Comparison of ENCODE assay signal across 15 cellular contexts in genomic region chr7:112497481-112497880, GRCh38. TPM values are rescaled to one million over a fixed set of nuclear protein-coding genes. Genes with fewer than 3 reads are reported as not detected.
DNase-seq lines count a peak whose midpoint lies in the region; ATAC-seq and TF ChIP-seq lines count a peak whose summit lies in the region.
"Had no signal": no experiment of that assay in that cellular context is flagged by ENCODE, and none has a peak within 500 bp of the region (broad histone marks: within the 10 kb centered on the region; RNA-seq: fewer than 3 reads in every experiment).

No MANE protein-coding gene starts in this region.

- peaks cover 10% of the 10 kb centered on the region for H3K27me3 Mint-ChIP-seq in activated T-helper 17 cell treated with anti-CD3 and anti-CD28 coated beads, Interleukin-2, amount 50 U/mL, for 72 hours

- intact Hi-C loops in Right ventricle myocardium inferior (cut with DNase I) = loop anchor here (5.0 kb wide), 2 partner anchors 85 to 745 kb away; no protein-coding TSS in a partner anchor

- H3K4me3 ChIP-seq in WERI-Rb-1 (ENCODE audit: low read depth, low read length) = no peak overlapping the region
- H3K4me3 ChIP-seq: mucosa of descending colon had no signal

- no peak overlapping the region for H3K27ac Mint-ChIP-seq in activated T-helper 17 cell treated with anti-CD3 and anti-CD28 coated beads, Interleukin-2, amount 50 U/mL, for 72 hours
- H3K27ac Mint-ChIP-seq: activated naive CD8-positive, alpha-beta T cell treated with anti-CD3 and anti-CD28 coated beads for 36 hours; B cell; progenitor cell of endocrine pancreas had no signal

- no peak overlapping the region for H3K27ac ChIP-seq in WERI-Rb-1

- DNase-seq in ecto neural progenitor cell (ENCODE audit: low spot score) (peak; percentile 7), WERI-Rb-1 (no peak), Right ventricle myocardium inferior (ENCODE audit: missing footprints) (no peak)
- no peak for DNase-seq in stimulated activated CD8-positive, alpha-beta memory T cell treated with anti-CD3 and anti-CD28 coated beads, Interleukin-4, amount 100 ng/mL, for 48 hours
- DNase-seq: activated naive CD8-positive, alpha-beta T cell treated with anti-CD3 and anti-CD28 coated beads for 36 hours; mucosa of descending colon; NCI-H526; stimulated activated CD4-positive, alpha-beta T cell treated with anti-CD3 and anti-CD28 coated beads, Interleukin-2, amount 100 ng/mL, for 24 hours; stimulated activated naive CD4-positive, alpha-beta T cell treated with Interleukin-2 at 50 U/mL for 16 hours had no signal

- no peaks in the 10 kb centered on the region for H3K4me1 Mint-ChIP-seq in activated T-helper 17 cell treated with anti-CD3 and anti-CD28 coated beads, Interleukin-2, amount 50 U/mL, for 72 hours
- H3K4me1 Mint-ChIP-seq: activated naive CD8-positive, alpha-beta T cell treated with anti-CD3 and anti-CD28 coated beads for 36 hours; B cell had no signal

- TF ChIP-seq CTCF in WERI-Rb-1 (IDR thresholded peaks at IDR 0.05; ENCODE audit: low read depth, low read length) = no peak

- H3K9me3 ChIP-seq in WERI-Rb-1 (ENCODE audit: severe bottlenecking) = no peaks in the 10 kb centered on the region
- H3K9me3 ChIP-seq: mucosa of descending colon had no signal

- no peaks in the 10 kb centered on the region for H3K27me3 ChIP-seq in WERI-Rb-1 (ENCODE audit: insufficient read depth, low read depth, severe bottlenecking)

- no peaks in the 10 kb centered on the region for H3K9me3 Mint-ChIP-seq in activated T-helper 17 cell treated with anti-CD3 and anti-CD28 coated beads, Interleukin-2, amount 50 U/mL, for 72 hours
- H3K9me3 Mint-ChIP-seq: activated naive CD8-positive, alpha-beta T cell treated with anti-CD3 and anti-CD28 coated beads for 36 hours had no signal

- no peak overlapping the region for H3K4me3 Mint-ChIP-seq in activated T-helper 17 cell treated with anti-CD3 and anti-CD28 coated beads, Interleukin-2, amount 50 U/mL, for 72 hours
- H3K4me3 Mint-ChIP-seq: activated naive CD8-positive, alpha-beta T cell treated with anti-CD3 and anti-CD28 coated beads for 36 hours; B cell had no signal

- H3K36me3 ChIP-seq in WERI-Rb-1 = no peaks in the 10 kb centered on the region

- peak; percentile 67 for ATAC-seq in GM18907 (IDR thresholded peaks at IDR 0.05; ENCODE audit: unreplicated experiment)
- ATAC-seq in GM21717 (IDR thresholded peaks at IDR 0.05; ENCODE audit: unreplicated experiment) = peak; percentile 74
- ATAC-seq in HG03159 (IDR thresholded peaks at IDR 0.05; ENCODE audit: unreplicated experiment) = peak; percentile 44
- no peak for ATAC-seq in Right ventricle myocardium inferior
- ATAC-seq in activated T-helper 17 cell treated with anti-CD3 and anti-CD28 coated beads, Interleukin-2, amount 50 U/mL, for 72 hours (replicated peaks) = no peak
- ATAC-seq: mucosa of descending colon had no signal

- H3K36me3 Mint-ChIP-seq in activated T-helper 17 cell treated with anti-CD3 and anti-CD28 coated beads, Interleukin-2, amount 50 U/mL, for 72 hours (ENCODE audit: low read depth) = no peaks in the 10 kb centered on the region
- H3K36me3 Mint-ChIP-seq: activated naive CD8-positive, alpha-beta T cell treated with anti-CD3 and anti-CD28 coated beads for 36 hours had no signal

RNA-seq across cellular contexts. Expression of gene LSMEM1, which starts 16.7 kb away (rescaled TPM):
- total RNA-seq in Right ventricle myocardium inferior = 1.9 TPM
- total RNA-seq in activated T-helper 17 cell treated with anti-CD3 and anti-CD28 coated beads, Interleukin-2, amount 50 U/mL, for 72 hours = 1 to 10 TPM in 1 of 2 donors, under 1 TPM in 1; 0.42 to 1.0 TPM

RNA-seq across cellular contexts. Expression of gene IFRD1, which starts 47.2 kb away (rescaled TPM):
- 17.8 TPM for total RNA-seq in Right ventricle myocardium inferior
- 10 to 100 TPM; 38.6 to 57.2 TPM for total RNA-seq in activated T-helper 17 cell treated with anti-CD3 and anti-CD28 coated beads, Interleukin-2, amount 50 U/mL, for 72 hours

Comparison
In these comparisons a context has a peak if more than half of its experiments do, and no peak if none do; other contexts are left out.
1. ATAC-seq: peak in GM18907 (single experiment), GM21717 (single experiment) and HG03159 (single experiment); none in Right ventricle myocardium inferior (single experiment) and activated T-helper 17 cell treated with anti-CD3 and anti-CD28 coated beads, Interleukin-2, amount 50 U/mL, for 72 hours (single experiment).